ENCODE assay signal across 1 cellular context in genomic region chr7:149625947-149626392, GRCh38.
TF ChIP-seq lines count a peak whose summit lies in the region.

No MANE protein-coding gene starts in this region.

TF ChIP-seq in IMR-90, 13 proteins besides CTCF, POLR2A, EP300 and RAD21:
- TF ChIP-seq SMC3 (IDR thresholded peaks at IDR 0.05; ENCODE audit: low read depth, low read length) (no peak), MAZ (IDR thresholded peaks at IDR 0.05; ENCODE audit: borderline replicate concordance, low read depth, low read length) (no peak), RFX5 (IDR thresholded peaks at IDR 0.05; ENCODE audit: low read depth, low read length) (no peak), RCOR1 (IDR thresholded peaks at IDR 0.05; ENCODE audit: insufficient replicate concordance, low read length) (no peak), MAFK (IDR thresholded peaks at IDR 0.05; ENCODE audit: low read depth, low read length) (no peak), NFE2L2 (IDR thresholded peaks at IDR 0.05; ENCODE audit: low read depth, low read length) (no peak), CHD1 (IDR thresholded peaks at IDR 0.05; ENCODE audit: low read depth, low read length) (no peak), MXI1 (IDR thresholded peaks at IDR 0.05; ENCODE audit: borderline replicate concordance, low read depth, low read length) (no peak), BHLHE40 (IDR thresholded peaks at IDR 0.05; ENCODE audit: low read depth, low read length) (no peak)
- TF ChIP-seq, protein P1, sequence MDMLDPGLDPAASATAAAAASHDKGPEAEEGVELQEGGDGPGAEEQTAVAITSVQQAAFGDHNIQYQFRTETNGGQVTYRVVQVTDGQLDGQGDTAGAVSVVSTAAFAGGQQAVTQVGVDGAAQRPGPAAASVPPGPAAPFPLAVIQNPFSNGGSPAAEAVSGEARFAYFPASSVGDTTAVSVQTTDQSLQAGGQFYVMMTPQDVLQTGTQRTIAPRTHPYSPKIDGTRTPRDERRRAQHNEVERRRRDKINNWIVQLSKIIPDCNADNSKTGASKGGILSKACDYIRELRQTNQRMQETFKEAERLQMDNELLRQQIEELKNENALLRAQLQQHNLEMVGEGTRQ (IDR thresholded peaks at IDR 0.05; ENCODE audit: low read depth, low read length): no peak
